ENCODE assay signal across 4 cellular contexts in the genomic region with DNA sequence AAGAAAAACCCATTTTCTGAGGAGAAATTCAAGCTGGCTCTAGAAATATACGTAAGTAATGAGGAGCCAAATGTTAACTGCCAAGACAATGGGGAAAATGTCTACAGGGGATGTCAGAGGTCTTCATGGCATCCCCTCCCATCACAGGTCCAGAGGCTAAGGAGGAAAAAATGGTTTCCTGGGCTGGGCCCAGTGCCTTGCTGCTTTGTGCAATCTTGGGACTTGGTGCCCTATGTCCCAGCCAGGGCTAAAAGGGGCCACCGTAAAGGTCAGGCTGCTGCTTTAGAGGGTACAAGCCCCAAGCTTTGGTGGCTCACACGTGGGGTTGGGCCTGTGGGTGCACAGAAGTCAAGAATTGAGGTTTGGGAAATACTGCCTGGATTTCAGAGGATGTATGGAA.
A peak's percentile ranks its signal among the peaks of the same experiment; 100 is the strongest.
TF ChIP-seq lines count a peak whose summit lies in the region.

No MANE protein-coding gene starts in this region.

TF ChIP-seq in A549, 52 proteins besides CTCF, POLR2A, EP300 and RAD21:
- peak; percentile 88 for TF ChIP-seq ZFP36 (IDR thresholded peaks at IDR 0.05; ENCODE audit: borderline replicate concordance, partially characterized antibody)
- no peak for TF ChIP-seq ESRRA (IDR thresholded peaks at IDR 0.05; ENCODE audit: borderline replicate concordance, low read length)
- TF ChIP-seq RARB (CRISPR knock-in tag; IDR thresholded peaks at IDR 0.05), result no peak
- TF ChIP-seq NPAS2 (CRISPR knock-in tag; IDR thresholded peaks at IDR 0.05; ENCODE audit: borderline replicate concordance), result no peak
- TF ChIP-seq HOXA7 (CRISPR knock-in tag; IDR thresholded peaks at IDR 0.05), result no peak
- no peak for TF ChIP-seq ELK1 (IDR thresholded peaks at IDR 0.05; ENCODE audit: low read depth, low read length)
- no peak for TF ChIP-seq REST (IDR thresholded peaks at IDR 0.05)
- TF ChIP-seq RNF2 (IDR thresholded peaks at IDR 0.05; ENCODE audit: borderline replicate concordance, low read depth), result no peak
TF ChIP-seq in A549: peak in this region for 1.

TF ChIP-seq in HEK293, 187 proteins besides CTCF, POLR2A, EP300 and RAD21:
- no peak for TF ChIP-seq REST (tag by site-specific recombination; IDR thresholded peaks at IDR 0.05)
- peak; percentile 88; the same call in 1 of the 2 replicates for TF ChIP-seq TRIM28 (IDR thresholded peaks at IDR 0.05; ENCODE audit: borderline replicate concordance, low read length)
- peak; percentile 96 for TF ChIP-seq ZNF585B (tag by site-specific recombination; IDR thresholded peaks at IDR 0.05)
- TF ChIP-seq SETDB1 (IDR thresholded peaks at IDR 0.05; ENCODE audit: insufficient read length, low read length), result peak; percentile 72
- no peak for TF ChIP-seq ZNF114 (tag by site-specific recombination; IDR thresholded peaks at IDR 0.05)
TF ChIP-seq in HEK293: peak in this region for 3.

TF ChIP-seq in WTC11, 78 proteins besides CTCF, POLR2A, EP300 and RAD21:
- TF ChIP-seq USF2 (CRISPR knock-in tag; IDR thresholded peaks at IDR 0.05) (no peak), ZNF416 (CRISPR knock-in tag; IDR thresholded peaks at IDR 0.05) (0 out of 2 replicates have a peak, but pooled peaks have one; percentile 26)

TF ChIP-seq in K562, 482 proteins besides CTCF, POLR2A, EP300 and RAD21 (continued from another document):
- TF ChIP-seq ZBTB49 (CRISPR knock-in tag; IDR thresholded peaks at IDR 0.05; ENCODE audit: borderline replicate concordance) (no peak), ZFP36 (IDR thresholded peaks at IDR 0.05; ENCODE audit: low read depth, low read length, partially characterized antibody) (peak; percentile 47), JUND (IDR thresholded peaks at IDR 0.05; ENCODE audit: borderline replicate concordance, low read depth, low read length) (no peak), JUND (tag; IDR thresholded peaks at IDR 0.05; ENCODE audit: borderline replicate concordance, low read depth, low read length) (no peak)
